ENCODE assay signal across 18 cellular contexts in the genomic region with DNA sequence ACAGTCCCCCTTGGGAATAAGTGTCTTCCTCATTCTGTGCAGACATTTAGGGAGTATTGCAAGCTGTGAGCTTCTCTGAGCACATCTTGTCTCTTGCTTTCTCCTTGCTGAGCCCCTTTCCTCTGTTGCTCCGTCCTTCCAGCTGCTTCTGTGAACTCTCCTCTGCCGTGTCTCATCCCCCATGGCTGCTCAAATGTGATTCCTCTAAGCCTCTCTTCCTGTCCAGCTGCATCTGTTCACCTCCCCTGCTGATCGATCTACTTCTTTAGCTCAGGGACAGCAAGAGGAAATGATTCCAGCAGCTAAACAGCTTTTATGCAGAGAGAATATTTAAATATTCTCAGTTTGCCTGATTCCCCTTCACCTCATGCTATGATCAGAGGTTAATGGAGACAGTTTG.
"Had no signal": no experiment of that assay in that cellular context is flagged by ENCODE, and none has a peak within 500 bp of the region (broad histone marks: within the 10 kb centered on the region; RNA-seq: fewer than 3 reads in every experiment).

No MANE protein-coding gene starts in this region.

- H3K4me3 ChIP-seq: lung, ovary, thoracic aorta, upper lobe of right lung had no signal

- H3K36me3 Mint-ChIP-seq: activated CD4-positive, alpha-beta memory T cell treated with anti-CD3 and anti-CD28 coated beads for 36 hours; activated CD8-positive, alpha-beta memory T cell treated with anti-CD3 and anti-CD28 coated beads, Interleukin-2, amount 10 ng/mL, durations not matched to agents 7 days and 5 days had no signal

- H3K4me1 ChIP-seq: upper lobe of right lung had no signal

- H3K9me3 ChIP-seq: ovary, thoracic aorta, upper lobe of right lung had no signal

- H3K27me3 ChIP-seq: ovary, upper lobe of right lung had no signal

- H3K4me3 Mint-ChIP-seq: activated CD4-positive, alpha-beta memory T cell treated with anti-CD3 and anti-CD28 coated beads for 36 hours; activated CD8-positive, alpha-beta memory T cell treated with anti-CD3 and anti-CD28 coated beads, Interleukin-2, amount 10 ng/mL, durations not matched to agents 7 days and 5 days; activated T-cell treated with anti-CD3 and anti-CD28 coated beads, Interleukin-2, amount 50 U/mL, for 24 hours; neural crest cell had no signal

- H3K36me3 ChIP-seq: ovary, thoracic aorta, upper lobe of right lung had no signal

- FAIRE-seq: colon, endometrium had no signal

- H3K27ac Mint-ChIP-seq: activated CD4-positive, alpha-beta memory T cell treated with anti-CD3 and anti-CD28 coated beads for 36 hours; activated CD8-positive, alpha-beta memory T cell treated with anti-CD3 and anti-CD28 coated beads, Interleukin-2, amount 10 ng/mL, durations not matched to agents 7 days and 5 days; activated naive CD4-positive, alpha-beta T cell treated with anti-CD3 and anti-CD28 coated beads, Interleukin-2, amount 50 U/mL, for 72 hours; activated T-cell treated with anti-CD3 and anti-CD28 coated beads, Interleukin-2, amount 50 U/mL, for 24 hours had no signal

- H3K4me1 Mint-ChIP-seq: activated CD8-positive, alpha-beta memory T cell treated with anti-CD3 and anti-CD28 coated beads, Interleukin-2, amount 10 ng/mL, durations not matched to agents 7 days and 5 days had no signal

- DNase-seq: activated CD4-positive, alpha-beta memory T cell treated with anti-CD3 and anti-CD28 coated beads for 36 hours; activated CD8-positive, alpha-beta memory T cell treated with anti-CD3 and anti-CD28 coated beads, Interleukin-2, amount 10 ng/mL, durations not matched to agents 7 days and 5 days; activated gamma-delta T cell; activated T-cell treated with anti-CD3 and anti-CD28 coated beads, Interleukin-2, amount 50 U/mL, for 24 hours; amniotic stem cell; caudate nucleus; islet precursor cell; midbrain; ovary; upper lobe of right lung had no signal

- H3K27ac ChIP-seq: ovary, thoracic aorta, upper lobe of right lung, VCaP had no signal

- H3K27me3 Mint-ChIP-seq: activated CD4-positive, alpha-beta memory T cell treated with anti-CD3 and anti-CD28 coated beads for 36 hours; activated CD8-positive, alpha-beta memory T cell treated with anti-CD3 and anti-CD28 coated beads, Interleukin-2, amount 10 ng/mL, durations not matched to agents 7 days and 5 days; activated T-cell treated with anti-CD3 and anti-CD28 coated beads, Interleukin-2, amount 50 U/mL, for 24 hours had no signal

- ATAC-seq: activated CD8-positive, alpha-beta memory T cell treated with anti-CD3 and anti-CD28 coated beads, Interleukin-2, amount 10 ng/mL, durations not matched to agents 7 days and 5 days; activated naive CD4-positive, alpha-beta T cell treated with anti-CD3 and anti-CD28 coated beads, Interleukin-2, amount 50 U/mL, for 72 hours; sciatic nerve; upper lobe of right lung had no signal
